ENCODE assay signal across 26 cellular contexts in genomic region chr5:141778683-141779082, GRCh38.
DNase-seq lines count a peak whose midpoint lies in the region; FAIRE-seq and TF ChIP-seq lines count a peak whose summit lies in the region.
"Had no signal": no experiment of that assay in that cellular context is flagged by ENCODE, and none has a peak within 500 bp of the region (broad histone marks: within the 10 kb centered on the region; RNA-seq: fewer than 3 reads in every experiment).

No MANE protein-coding gene starts in this region.

- H3K4me1 Mint-ChIP-seq in Calu3 (ENCODE audit: low read depth, unreplicated experiment) (peaks cover 45% of the 10 kb centered on the region), astrocyte (ENCODE audit: low read depth, unreplicated experiment) (peaks cover 22% of the 10 kb centered on the region), nephron progenitor cell (peaks cover 65% of the 10 kb centered on the region)

- no peaks in the 10 kb centered on the region for H3K79me2 ChIP-seq in astrocyte (ENCODE audit: insufficient read depth, low read length)

- H3K36me3 Mint-ChIP-seq in Calu3 (ENCODE audit: insufficient read depth, unreplicated experiment) = peaks cover 9% of the 10 kb centered on the region
- H3K36me3 Mint-ChIP-seq in astrocyte (ENCODE audit: low read depth, unreplicated experiment) = no peaks in the 10 kb centered on the region
- no peaks in the 10 kb centered on the region for H3K36me3 Mint-ChIP-seq in nephron progenitor cell (ENCODE audit: low read depth)

- intact Hi-C loops in Calu3 (cut with micrococcal nuclease; ENCODE audit: unreplicated experiment) = no loop called here

- FAIRE-seq in astrocyte (lab: Jason Lieb, UNC) = no peak
- FAIRE-seq: bronchial epithelial cell had no signal

- H3K36me3 ChIP-seq in astrocyte (ENCODE audit: insufficient read depth, low read length) = no peaks in the 10 kb centered on the region
- H3K36me3 ChIP-seq: right lobe of liver, spleen, stomach, tibial artery had no signal

- H3K4me2 ChIP-seq in astrocyte (ENCODE audit: low read length) = peak overlapping the region; percentile 13
- H3K4me2 ChIP-seq: GM23338 had no signal

- no TSS peak for BruUV-seq in Calu3 (replicated peaks; lab: Mats Ljungman, UMichigan)

- peak; percentile 15 for DNase-seq in AG08395 (ENCODE audit: low spot score)
- DNase-seq in Calu3 = no peak
- no peak for DNase-seq in astrocyte (ENCODE audit: low read depth)
- no peak for DNase-seq in nephron progenitor cell
- no peak for DNase-seq in NCI-H2227 (lab: John Stamatoyannopoulos, UW; ENCODE audit: unreplicated experiment)
- DNase-seq in NCI-H524 treated with DMSO at 0.1 percent for 48 hours (lab: John Stamatoyannopoulos, UW) = no peak
- no peak for DNase-seq in KBM-7
- DNase-seq: activated CD4-positive, alpha-beta T cell treated with anti-CD3 and anti-CD28 coated beads, Interleukin-2, amount 50 U/mL, for 48 hours; activated CD4-positive, CD25-positive, alpha-beta regulatory T cell treated with anti-CD3 and anti-CD28 coated beads, Interleukin-2, amount 50 U/mL, for 72 hours; activated CD8-positive, alpha-beta memory T cell treated with anti-CD3 and anti-CD28 coated beads, Interleukin-2, amount 50 U/mL, for 4 hours; activated naive CD4-positive, alpha-beta T cell treated with Interleukin-2 at 50 U/mL for 16 hours; amniotic stem cell; DND-41; endodermal cell; GF-D8; NCI-H1048; NCI-H1694; right lobe of liver; spleen; stimulated activated CD4-positive, alpha-beta T cell treated with anti-CD3 and anti-CD28 coated beads, Interleukin-2, amount 100 ng/mL, for 24 hours; stomach; tibial artery had no signal

- H3K4me3 Mint-ChIP-seq in Calu3 (ENCODE audit: low read depth, unreplicated experiment) = no peak overlapping the region
- peak overlapping the region; percentile 58 for H3K4me3 Mint-ChIP-seq in astrocyte (ENCODE audit: unreplicated experiment)
- H3K4me3 Mint-ChIP-seq in nephron progenitor cell = peak overlapping the region; percentile 8
- H3K4me3 Mint-ChIP-seq: endodermal cell; GM23338; T-helper 1 cell treated with Interleukin-12 subunit alpha and Interleukin-12 subunit beta and Interleukin-4 antibody, amounts not matched to agents 30 μg/mL and 1 μg/mL, for 36 hours had no signal

- no peaks in the 10 kb centered on the region for H3K27me3 Mint-ChIP-seq in Calu3 (ENCODE audit: unreplicated experiment)
- peaks cover 19% of the 10 kb centered on the region for H3K27me3 Mint-ChIP-seq in astrocyte (ENCODE audit: low read depth, unreplicated experiment)
- peaks cover 9% of the 10 kb centered on the region for H3K27me3 Mint-ChIP-seq in nephron progenitor cell (ENCODE audit: low read depth, poor library complexity)

- H3K9me3 Mint-ChIP-seq in Calu3 (ENCODE audit: low read depth, unreplicated experiment) = no peaks in the 10 kb centered on the region
- H3K9me3 Mint-ChIP-seq in astrocyte (ENCODE audit: unreplicated experiment) = peaks cover 2% of the 10 kb centered on the region
- no peaks in the 10 kb centered on the region for H3K9me3 Mint-ChIP-seq in nephron progenitor cell
- H3K9me3 Mint-ChIP-seq: endodermal cell; GM23338; T-helper 1 cell treated with Interleukin-12 subunit alpha and Interleukin-12 subunit beta and Interleukin-4 antibody, amounts not matched to agents 30 μg/mL and 1 μg/mL, for 36 hours had no signal

- H3K27ac Mint-ChIP-seq in Calu3 (ENCODE audit: unreplicated experiment) (peak overlapping the region; percentile 33), astrocyte (ENCODE audit: unreplicated experiment) (peak overlapping the region; percentile 74), nephron progenitor cell (peak overlapping the region; percentile 98)
- H3K27ac Mint-ChIP-seq: endodermal cell; GM23338; T-helper 1 cell treated with Interleukin-12 subunit alpha and Interleukin-12 subunit beta and Interleukin-4 antibody, amounts not matched to agents 30 μg/mL and 1 μg/mL, for 36 hours had no signal

- no peak overlapping the region for H2AFZ ChIP-seq in astrocyte (ENCODE audit: low read depth, low read length)

- H3K4me1 ChIP-seq in astrocyte (ENCODE audit: insufficient read depth, low read length) = peaks cover 15% of the 10 kb centered on the region
- H3K4me1 ChIP-seq: right lobe of liver, spleen had no signal

- H3K4me3 ChIP-seq in astrocyte (ENCODE audit: insufficient read depth, low read depth, low read length) = no peak overlapping the region
- H3K4me3 ChIP-seq: coronary artery, GM23338, right lobe of liver, spleen, stomach, tibial artery had no signal

- TF ChIP-seq CTCF in Calu3 (IDR thresholded peaks at IDR 0.05; ENCODE audit: unreplicated experiment) (no peak), astrocyte (IDR thresholded peaks at IDR 0.05; ENCODE audit: insufficient read depth, low read depth, low read length) (no peak), nephron progenitor cell (IDR thresholded peaks at IDR 0.05) (no peak)

- no peaks in the 10 kb centered on the region for H4K20me1 ChIP-seq in astrocyte (ENCODE audit: insufficient read depth, low read length)

- no peak overlapping the region for H3K27ac ChIP-seq in astrocyte (ENCODE audit: low read depth, low read length)
- H3K27ac ChIP-seq: coronary artery, right lobe of liver, spleen, stomach, tibial artery had no signal

- no peak overlapping the region for H3K9ac ChIP-seq in astrocyte (ENCODE audit: low read length)

- CTCF ChIA-PET in Calu3 (lab: Charles Lee) = interaction anchor here (1.1 to 1.7 kb wide), 2 partner anchors 21 to 138 kb away, joined by 3 to 7 read pairs; no protein-coding TSS in a partner anchor

- in situ Hi-C loops in KBM-7 (cut with MboI; ENCODE audit: low pct_unique_long_range_greater_than_20kb, low sequenced_read_pairs) = no loop called here

- peaks cover 6% of the 10 kb centered on the region for H3K27me3 ChIP-seq in astrocyte (ENCODE audit: insufficient read depth, low read length)
- H3K27me3 ChIP-seq: right lobe of liver, tibial artery had no signal

- H3K9me3 ChIP-seq in astrocyte (ENCODE audit: insufficient read depth, low read depth, low read length) = no peaks in the 10 kb centered on the region
- H3K9me3 ChIP-seq: right lobe of liver, spleen, stomach, tibial artery had no signal

Comparison
In these comparisons a context has a peak if more than half of its experiments do, and no peak if none do; other contexts are left out.
1. H3K27ac Mint-ChIP-seq: peak in every context shown above with its lines; median percentile 98 in nephron progenitor cell; 74 in astrocyte; 33 in Calu3.